9 cellular contexts compared by ENCODE assay signal in genomic region chr7:116526897-116527296, GRCh38. TPM values are rescaled to one million over a fixed set of nuclear protein-coding genes. Genes with fewer than 3 reads are reported as not detected.
DNase-seq lines count a peak whose midpoint lies in the region; ATAC-seq and TF ChIP-seq lines count a peak whose summit lies in the region.
"Had no signal": no experiment of that assay in that cellular context is flagged by ENCODE, and none has a peak within 500 bp of the region (broad histone marks: within the 10 kb centered on the region; RNA-seq: fewer than 3 reads in every experiment).

No MANE protein-coding gene starts in this region.

- H2BK120ac ChIP-seq in mesenchymal stem cell (ENCODE audit: low read depth, low read length) = no peak overlapping the region

- no peak overlapping the region for H4K91ac ChIP-seq in mesenchymal stem cell (ENCODE audit: low read length)

- POLR2A ChIA-PET in MCF 10A (lab: Yijun Ruan, JAX) = interaction anchor here (0.5 to 6.4 kb wide), 47 partner anchors 9 to 1513 kb away, joined by 3 to 241 read pairs (median 5); partner anchors contain the start of genes CAV2, ST7 and TES

- TF ChIP-seq CTCF in heart right ventricle (IDR thresholded peaks at IDR 0.05) (no peak), MCF 10A (IDR thresholded peaks at IDR 0.05; ENCODE audit: unreplicated experiment) (no peak), uterus (IDR thresholded peaks at IDR 0.05) (no peak)

- peak overlapping the region; percentile 14 to 79 for H2BK12ac ChIP-seq in mesenchymal stem cell (ENCODE audit: low read length in 2 of 2)

- peaks cover 33% of the 10 kb centered on the region for H3K4me1 Mint-ChIP-seq in MCF 10A (ENCODE audit: insufficient read depth, unreplicated experiment)

- no peak overlapping the region for H2BK5ac ChIP-seq in mesenchymal stem cell (ENCODE audit: low read depth, low read length, poor library complexity, severe bottlenecking)

- no peak overlapping the region for H3K23ac ChIP-seq in mesenchymal stem cell (ENCODE audit: low read length in 2 of 2)

- no peaks in the 10 kb centered on the region for H3K9me3 Mint-ChIP-seq in MCF 10A (ENCODE audit: unreplicated experiment)

- peak overlapping the region in 1 of 2 experiments; percentile 90 for H3K4ac ChIP-seq in mesenchymal stem cell (ENCODE audit: low read depth in 1 of 2, low read length in 2 of 2)

- H2BK15ac ChIP-seq in mesenchymal stem cell (ENCODE audit: low read depth, poor library complexity, severe bottlenecking) = no peak overlapping the region

- peaks cover 67% of the 10 kb centered on the region for H3K36me3 Mint-ChIP-seq in MCF 10A (ENCODE audit: insufficient read depth, unreplicated experiment)

- peaks cover 0 to 55% (median 9%) of the 10 kb centered on the region in 9 donors for H3K36me3 ChIP-seq in heart right ventricle
- H3K36me3 ChIP-seq in mesenchymal stem cell (ENCODE audit: control insufficient read depth in 1 of 2, insufficient read depth in 2 of 2, low read depth in 1 of 2, low read length in 2 of 2) = peaks cover 0 to 50% of the 10 kb centered on the region in 2 experiments
- H3K36me3 ChIP-seq in uterus = no peaks in the 10 kb centered on the region

- H3K9me3 ChIP-seq in heart right ventricle = no peaks in the 10 kb centered on the region
- no peaks in the 10 kb centered on the region for H3K9me3 ChIP-seq in mesenchymal stem cell (ENCODE audit: control insufficient read depth, low read length)
- no peaks in the 10 kb centered on the region for H3K9me3 ChIP-seq in uterus

- peak overlapping the region in 1 of 2 experiments; percentile 97 for H3K18ac ChIP-seq in mesenchymal stem cell (ENCODE audit: low read depth in 1 of 2, low read length in 2 of 2)

- H3K79me1 ChIP-seq in mesenchymal stem cell (replicated peaks; ENCODE audit: low read length, poor library complexity, severe bottlenecking) = no peaks in the 10 kb centered on the region

- peak overlapping the region; percentile 90 for H3K27ac Mint-ChIP-seq in MCF 10A (ENCODE audit: low read depth, unreplicated experiment)

- ATAC-seq in heart right ventricle (no peak), left ventricle myocardium superior (no peak), HG03139 (IDR thresholded peaks at IDR 0.05; ENCODE audit: unreplicated experiment) (no peak)

- H2AFZ ChIP-seq in mesenchymal stem cell (ENCODE audit: low read depth, low read length) = no peak overlapping the region

- intact Hi-C loops in heart right ventricle (cut with DNase I) (loop anchor here (2.0 to 10.0 kb wide), 14 partner anchors 56 to 270 kb away; no protein-coding TSS in a partner anchor), left ventricle myocardium superior (cut with micrococcal nuclease) (loop anchor here (10.0 kb wide), 1 partner anchor 262 kb away; no protein-coding TSS in a partner anchor), MCF 10A (cut with micrococcal nuclease) (loop anchor here (1.0 to 5.0 kb wide), 7 partner anchors 27 to 280 kb away; no protein-coding TSS in a partner anchor), uterus (cut with DNase I; ENCODE audit: low total_unique reads) (loop anchor here (10.0 kb wide), 1 partner anchor 58 kb away; no protein-coding TSS in a partner anchor)

- peaks cover 0 to 45% (median 0%) of the 10 kb centered on the region in 7 donors for H3K27me3 ChIP-seq in heart right ventricle
- H3K27me3 ChIP-seq in mesenchymal stem cell (ENCODE audit: control insufficient read depth in 1 of 2, insufficient read depth in 1 of 2, low read length in 2 of 2) = no peaks in the 10 kb centered on the region
- H3K27me3 ChIP-seq in uterus = no peaks in the 10 kb centered on the region

- CTCF ChIA-PET in MCF 10A (lab: Yijun Ruan, JAX) = interaction anchor here (0.6 to 6.3 kb wide), 50 partner anchors 9 to 356 kb away, joined by 3 to 108 read pairs (median 5); partner anchors contain the start of gene CAV2

- no peak for DNase-seq in heart right ventricle
- no peak for DNase-seq in left ventricle myocardium superior
- DNase-seq in MCF 10A (ENCODE audit: unreplicated experiment) = peak; percentile 47
- DNase-seq in mesenchymal stem cell = peak; percentile 57
- no peak for DNase-seq in uterus
- no peak for DNase-seq in NCI-H345 (lab: John Stamatoyannopoulos, UW)
- DNase-seq in NCI-H748 (lab: John Stamatoyannopoulos, UW; ENCODE audit: unreplicated experiment) = no peak
- DNase-seq: DND-41 had no signal

- H3K4me1 ChIP-seq in heart right ventricle (peaks cover 2 to 84% (median 58%) of the 10 kb centered on the region in 9 donors), mesenchymal stem cell (ENCODE audit: control insufficient read depth, insufficient read depth, low read depth, low read length) (peaks cover 8% of the 10 kb centered on the region), uterus (peaks cover 0 to 11% of the 10 kb centered on the region in 2 donors)

- H3K9ac ChIP-seq in mesenchymal stem cell (ENCODE audit: low read length) = peak overlapping the region; percentile 99

- H3K27ac ChIP-seq in heart right ventricle (peak overlapping the region; percentile 90 to 99 (median 96)), mesenchymal stem cell (ENCODE audit: low read length, poor library complexity, severe bottlenecking) (peak overlapping the region; percentile 88), uterus (peak overlapping the region; percentile 96)

- H4K8ac ChIP-seq in mesenchymal stem cell (ENCODE audit: low read length) = no peak overlapping the region

- WGBS in heart right ventricle, 2 donors = 13 to 19% methylated on average over 5 of the region's 5 CpGs
- 27% methylated on average over 4 of the region's 5 CpGs for WGBS in mesenchymal stem cell

- BruUV-seq in MCF 10A (replicated peaks; lab: Mats Ljungman, UMichigan) = no TSS peak

- H3K14ac ChIP-seq in mesenchymal stem cell (ENCODE audit: low read length in 2 of 2) = no peak overlapping the region

- H3K4me3 ChIP-seq in heart right ventricle (peak overlapping the region; percentile 61 to 96 (median 76)), mesenchymal stem cell (ENCODE audit: insufficient read depth in 1 of 2, low read depth in 1 of 2, low read length in 2 of 2) (peak overlapping the region; percentile 81 to 98), uterus (peak overlapping the region; percentile 62 to 73)

- peak overlapping the region; percentile 74 for H3K4me2 ChIP-seq in mesenchymal stem cell (ENCODE audit: low read length, poor library complexity, severe bottlenecking)

- H3K27me3 Mint-ChIP-seq in MCF 10A (ENCODE audit: insufficient read depth, unreplicated experiment) = no peaks in the 10 kb centered on the region

- peak overlapping the region; percentile 99 for H3K4me3 Mint-ChIP-seq in MCF 10A (ENCODE audit: unreplicated experiment)

- H2AK5ac ChIP-seq in mesenchymal stem cell (ENCODE audit: low read length, severe bottlenecking) = no peak overlapping the region

- TF ChIP-seq POLR2A in uterus (IDR thresholded peaks at IDR 0.05) = no peak

RNA-seq across cellular contexts. Expression of gene CAV1, which starts 2.1 kb away (rescaled TPM):
- 100 to 1,000 TPM; 195 to 364 (median 287) TPM for total RNA-seq in heart right ventricle
- polyA plus RNA-seq in heart right ventricle = 100 to 1,000 TPM in 1 of 2 donors, 10 to 100 TPM in 1; 93.0 to 198 TPM
- total RNA-seq in left ventricle myocardium superior = 362 TPM
- total RNA-seq in MCF 10A (2022) = 225 and 267 TPM in 2 replicates
- polyA plus RNA-seq in mesenchymal stem cell (2013, experiment 1 of 2) = 281 TPM
- polyA plus RNA-seq in mesenchymal stem cell (2013, experiment 2 of 2) = 300 TPM
- total RNA-seq in uterus = 100 to 1,000 TPM; 183 to 351 (median 300) TPM

RNA-seq across cellular contexts. Expression of gene CAV2, which starts 27.4 kb away (rescaled TPM):
- total RNA-seq in heart right ventricle = 100 to 1,000 TPM; 196 to 277 (median 244) TPM
- polyA plus RNA-seq in heart right ventricle = 100 to 1,000 TPM in 1 of 2 donors, 10 to 100 TPM in 1; 56.3 to 136 TPM
- total RNA-seq in left ventricle myocardium superior = 204 TPM
- 155 and 171 TPM in 2 replicates for total RNA-seq in MCF 10A (2022)
- polyA plus RNA-seq in mesenchymal stem cell (2013, experiment 1 of 2) = 53.9 TPM
- 58.7 TPM for polyA plus RNA-seq in mesenchymal stem cell (2013, experiment 2 of 2)
- total RNA-seq in uterus = 100 to 1,000 TPM in 1 of 4 donors, 10 to 100 TPM in 3; 33.3 to 105 (median 86.0) TPM

Comparison
In these comparisons a context has a peak if more than half of its experiments do, and no peak if none do; other contexts are left out.
1. DNase-seq: peak in MCF 10A (single experiment) and mesenchymal stem cell (single experiment); none in heart right ventricle (0 of 2), left ventricle myocardium superior (single experiment), uterus (0 of 2), NCI-H345 (single experiment) and NCI-H748 (single experiment).
2. Peak in every context shown above with its lines, with median percentiles within 50 percentile points of each other: H3K27ac ChIP-seq and H3K4me3 ChIP-seq.